In genomic region chr19:5686326-5686646, GRCh38 we compare ENCODE assay signal across 10 cellular contexts. TPM values are rescaled to one million over a fixed set of nuclear protein-coding genes. Genes with fewer than 3 reads are reported as not detected.
DNase-seq lines count a peak whose midpoint lies in the region; ATAC-seq and TF ChIP-seq lines count a peak whose summit lies in the region.
"Had no signal": no experiment of that assay in that cellular context is flagged by ENCODE, and none has a peak within 500 bp of the region (broad histone marks: within the 10 kb centered on the region; RNA-seq: fewer than 3 reads in every experiment).

No MANE protein-coding gene starts in this region.

- H3K36me3 Mint-ChIP-seq in stimulated activated naive CD8-positive, alpha-beta T cell treated with anti-CD3 and anti-CD28 coated beads, Interleukin-15, Interleukin-2, amounts not matched to agents 100 ng/mL and 50 ng/mL, for 24 hours (ENCODE audit: low read depth): peaks cover 13% of the 10 kb centered on the region

- no peaks in the 10 kb centered on the region for H3K9me3 Mint-ChIP-seq in stimulated activated naive CD8-positive, alpha-beta T cell treated with anti-CD3 and anti-CD28 coated beads, Interleukin-15, Interleukin-2, amounts not matched to agents 100 ng/mL and 50 ng/mL, for 24 hours

- H3K27me3 ChIP-seq in brain microvascular endothelial cell (replicated peaks) (no peaks in the 10 kb centered on the region), mononuclear cell (ENCODE audit: insufficient read depth, low read length) (no peaks in the 10 kb centered on the region)

- H3K9me3 ChIP-seq in mononuclear cell (ENCODE audit: low read depth, low read length): no peaks in the 10 kb centered on the region

- H3K4me1 Mint-ChIP-seq in stimulated activated naive CD8-positive, alpha-beta T cell treated with anti-CD3 and anti-CD28 coated beads, Interleukin-15, Interleukin-2, amounts not matched to agents 100 ng/mL and 50 ng/mL, for 24 hours (ENCODE audit: low read depth): peaks cover 33% of the 10 kb centered on the region

- peaks cover 26% of the 10 kb centered on the region for H3K4me1 ChIP-seq in mononuclear cell (ENCODE audit: insufficient read depth, low read length)

- no peak for TF ChIP-seq CTCF in brain microvascular endothelial cell (IDR thresholded peaks at IDR 0.05; ENCODE audit: low read depth, low read length, missing control alignments)

- peak overlapping the region; percentile 70 for H3K27ac Mint-ChIP-seq in stimulated activated naive CD8-positive, alpha-beta T cell treated with anti-CD3 and anti-CD28 coated beads, Interleukin-15, Interleukin-2, amounts not matched to agents 100 ng/mL and 50 ng/mL, for 24 hours

- H3K4me3 ChIP-seq in brain microvascular endothelial cell (ENCODE audit: low read depth, low read length) (peak overlapping the region; percentile 53), mononuclear cell (ENCODE audit: low read length) (peak overlapping the region; percentile 46)

- H3K36me3 ChIP-seq in brain microvascular endothelial cell (replicated peaks): peaks cover 3% of the 10 kb centered on the region

- no peaks in the 10 kb centered on the region for H3K27me3 Mint-ChIP-seq in stimulated activated naive CD8-positive, alpha-beta T cell treated with anti-CD3 and anti-CD28 coated beads, Interleukin-15, Interleukin-2, amounts not matched to agents 100 ng/mL and 50 ng/mL, for 24 hours

- in situ Hi-C loops in brain microvascular endothelial cell (cut with HindIII; ENCODE audit: low pct_ligation_motif_present, low sequenced_read_pairs): no loop called here

- peak overlapping the region; percentile 78 for H3K4me3 Mint-ChIP-seq in stimulated activated naive CD8-positive, alpha-beta T cell treated with anti-CD3 and anti-CD28 coated beads, Interleukin-15, Interleukin-2, amounts not matched to agents 100 ng/mL and 50 ng/mL, for 24 hours

- DNase-seq in stimulated activated naive CD8-positive, alpha-beta T cell treated with anti-CD3 and anti-CD28 coated beads, Interleukin-15, Interleukin-2, amounts not matched to agents 100 U/mL and 50 U/mL, for 24 hours: no peak
- DNase-seq in brain microvascular endothelial cell (no peak), islet precursor cell (no peak), activated gamma-delta T cell (lab: John Stamatoyannopoulos, UW) (no peak), NCI-H526 treated with DMSO at 0.1 percent for 48 hours (lab: John Stamatoyannopoulos, UW) (no peak), NCI-H748 (lab: John Stamatoyannopoulos, UW; ENCODE audit: unreplicated experiment) (no peak)

- no peak for ATAC-seq in stimulated activated naive CD8-positive, alpha-beta T cell treated with anti-CD3 and anti-CD28 coated beads, Interleukin-15, Interleukin-2, amounts not matched to agents 100 U/mL and 50 U/mL, for 24 hours

- H3K27ac ChIP-seq in brain microvascular endothelial cell: no peak overlapping the region

RNA-seq across cellular contexts. Expression of gene RPL36, which starts 3.8 kb away (rescaled TPM):
- 378 TPM for total RNA-seq in mononuclear cell

RNA-seq across cellular contexts. Expression of gene HSD11B1L, which starts 5.5 kb away (rescaled TPM):
- 3.5 TPM for total RNA-seq in mononuclear cell

RNA-seq across cellular contexts. Expression of gene MICOS13, which starts 6.0 kb away (rescaled TPM):
- 8.5 TPM for total RNA-seq in mononuclear cell

RNA-seq across cellular contexts. Expression of gene LONP1, which starts 33.7 kb away (rescaled TPM):
- total RNA-seq in mononuclear cell: 46.4 TPM

RNA-seq across cellular contexts. Expression of gene CATSPERD, which starts 34.2 kb away (rescaled TPM):
- total RNA-seq in mononuclear cell: not detected
- total RNA-seq: dermis microvascular lymphatic vessel endothelial cell, G401 had no signal
